8 cellular contexts compared by ENCODE assay signal in genomic region chrX:53714580-53715335, GRCh38. TPM values are rescaled to one million over a fixed set of nuclear protein-coding genes. Genes with fewer than 3 reads are reported as not detected.
DNase-seq lines count a peak whose midpoint lies in the region; ATAC-seq and TF ChIP-seq lines count a peak whose summit lies in the region.

No MANE protein-coding gene starts in this region.

- peaks cover 12% of the 10 kb centered on the region for H3K4me1 Mint-ChIP-seq in WTC11

- no peak overlapping the region for H3K4me3 Mint-ChIP-seq in WTC11

- CTCF ChIA-PET in WTC11 (lab: Charles Lee), result interaction anchor here (0.6 to 1.0 kb wide), 2 partner anchors 28 to 278 kb away, joined by 3 to 4 read pairs; partner anchors contain the start of gene HUWE1

- no peak overlapping the region for H3K27ac Mint-ChIP-seq in WTC11

- DNase-seq in Daoy (ENCODE audit: low read depth) (peak; percentile 60), WTC11 (ENCODE audit: low spot score) (peak; percentile 14), NCI-H69 (lab: John Stamatoyannopoulos, UW) (no peak), NCI-H146 (lab: John Stamatoyannopoulos, UW) (no peak)
- peak; percentile 4 for DNase-seq in effector CD8-positive, alpha-beta T cell (lab: John Stamatoyannopoulos, UW)
- DNase-seq in stimulated activated CD4-positive, alpha-beta T cell treated with anti-CD3 and anti-CD28 coated beads, Interleukin-4, amount 100 ng/mL, for 24 hours, result peak; percentile 71

- no peaks in the 10 kb centered on the region for H3K36me3 Mint-ChIP-seq in WTC11

- no peaks in the 10 kb centered on the region for H3K9me3 Mint-ChIP-seq in WTC11

- H3K27me3 Mint-ChIP-seq in WTC11 (ENCODE audit: low read depth), result no peaks in the 10 kb centered on the region

- ATAC-seq in GM21360 (IDR thresholded peaks at IDR 0.05; ENCODE audit: unreplicated experiment) (peak; percentile 67), HG03571 (IDR thresholded peaks at IDR 0.05; ENCODE audit: unreplicated experiment) (peak; percentile 68), WTC11 (peak; percentile 77)

- no peak for TF ChIP-seq CTCF in WTC11 (IDR thresholded peaks at IDR 0.05)

- POLR2A ChIA-PET in WTC11 (lab: Charles Lee), result interaction anchor here (1.4 kb wide), 1 partner anchor 29 kb away, joined by 10 read pairs; the partner anchor contains the start of gene HUWE1

TF ChIP-seq in WTC11, 78 proteins besides CTCF, POLR2A, EP300 and RAD21:
- TF ChIP-seq ELF4 (CRISPR knock-in tag; IDR thresholded peaks at IDR 0.05; ENCODE audit: low read depth) (no peak), E2F1 (CRISPR knock-in tag; IDR thresholded peaks at IDR 0.05) (no peak), GABPB1 (CRISPR knock-in tag; IDR thresholded peaks at IDR 0.05) (no peak), FOXP1 (CRISPR knock-in tag; IDR thresholded peaks at IDR 0.05; ENCODE audit: borderline replicate concordance) (no peak), IRF1 (CRISPR knock-in tag; IDR thresholded peaks at IDR 0.05) (no peak), MYBL2 (CRISPR knock-in tag; IDR thresholded peaks at IDR 0.05) (no peak), CBFB (CRISPR knock-in tag; IDR thresholded peaks at IDR 0.05; ENCODE audit: low read depth) (no peak), ZNF281 (CRISPR knock-in tag; IDR thresholded peaks at IDR 0.05) (no peak), NR1H2 (CRISPR knock-in tag; IDR thresholded peaks at IDR 0.05) (no peak), TEAD1 (CRISPR knock-in tag; IDR thresholded peaks at IDR 0.05) (no peak), SP1 (CRISPR knock-in tag; conservative IDR thresholded peaks at IDR 0.05) (no peak)

RNA-seq across cellular contexts. Expression of gene HUWE1, which starts 28.2 kb away (rescaled TPM):
- total RNA-seq in Daoy (2014; rRNA removed; shearing (Covaris generic)), result 48.0 and 54.1 TPM in 2 replicates
- 265 to 277 TPM (median 269 TPM) in 3 replicates for total RNA-seq in WTC11 (2021)

Comparison
In these comparisons a context has a peak if more than half of its experiments do, and no peak if none do; other contexts are left out.
1. DNase-seq: peak in Daoy (single experiment), WTC11 (single experiment), effector CD8-positive, alpha-beta T cell (single experiment) and stimulated activated CD4-positive, alpha-beta T cell treated with anti-CD3 and anti-CD28 coated beads, Interleukin-4, amount 100 ng/mL, for 24 hours (single experiment); none in NCI-H69 (single experiment) and NCI-H146 (single experiment).
2. Peak in every context shown above with its lines, with median percentiles within 50 percentile points of each other: ATAC-seq.